In the genomic region with DNA sequence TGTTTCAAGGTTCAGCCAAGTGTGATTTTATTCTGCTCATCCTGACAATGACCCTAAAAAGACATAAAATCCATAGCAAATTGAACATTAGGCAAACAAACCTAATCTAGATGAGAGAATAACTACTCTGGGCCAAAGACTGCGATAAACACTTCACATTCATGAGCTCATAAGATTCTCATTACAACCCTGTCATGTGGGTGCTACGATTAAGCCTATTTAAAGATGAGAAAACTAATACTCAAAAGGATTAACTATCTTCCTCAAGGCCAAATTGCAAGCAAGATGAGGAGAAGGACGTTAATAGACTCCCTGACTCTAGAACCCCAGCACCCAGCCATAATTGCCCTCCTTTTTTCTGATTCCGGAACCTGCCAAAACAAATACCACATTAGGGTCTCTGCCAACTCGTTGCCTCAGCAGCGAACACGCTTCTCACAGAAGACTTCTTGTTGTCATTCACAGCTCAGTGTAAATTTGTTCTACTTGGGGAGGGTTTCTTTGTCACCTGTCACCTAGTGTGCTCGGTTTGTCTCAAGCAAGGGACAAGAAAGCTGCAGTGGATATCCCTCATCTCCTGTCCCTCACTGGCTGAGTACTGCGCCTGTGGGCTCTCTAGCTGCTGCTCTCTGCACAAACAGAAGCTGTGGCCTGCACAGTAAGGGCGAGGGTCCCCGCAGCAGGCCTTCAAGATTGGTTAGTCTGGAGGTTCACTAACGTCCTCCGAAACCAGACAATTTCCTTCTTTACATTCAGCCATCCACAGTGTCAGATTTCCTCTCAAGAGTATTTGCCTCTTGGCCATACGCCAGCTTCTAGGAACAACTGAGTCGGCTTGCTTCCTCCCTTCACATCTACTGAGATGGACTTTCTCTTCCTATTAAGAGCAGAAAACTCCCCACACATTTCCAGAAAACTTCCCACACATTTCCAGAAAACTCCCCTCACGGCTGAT, we compare ENCODE assay signal across 9 cellular contexts.
A peak's percentile ranks its signal among the peaks of the same experiment; 100 is the strongest.
DNase-seq lines count a peak whose midpoint lies in the region; ATAC-seq and TF ChIP-seq lines count a peak whose summit lies in the region.
"Had no signal": no experiment of that assay in that cellular context is flagged by ENCODE, and none has a peak within 500 bp of the region (broad histone marks: within the 10 kb centered on the region; RNA-seq: fewer than 3 reads in every experiment).

No MANE protein-coding gene starts in this region.

- H3K36me3 ChIP-seq in adipocyte (ENCODE audit: control insufficient read depth, insufficient read depth, low read length, severe bottlenecking) (no peaks in the 10 kb centered on the region), lower lobe of right lung (no peaks in the 10 kb centered on the region)

- H3K4me1 ChIP-seq in adipocyte (ENCODE audit: control insufficient read depth, insufficient read depth, low read length), result peaks cover 4% of the 10 kb centered on the region
- peaks cover 9% of the 10 kb centered on the region for H3K4me1 ChIP-seq in lower lobe of right lung

- intact Hi-C loops in lower lobe of right lung (cut with DNase I), result no loop called here

- H3K27me3 ChIP-seq in adipocyte (replicated peaks; ENCODE audit: control insufficient read depth, insufficient read depth, low read length) (no peaks in the 10 kb centered on the region), lower lobe of right lung (ENCODE audit: low read depth) (no peaks in the 10 kb centered on the region)

- H3K27ac ChIP-seq in C4-2B (peak overlapping the region; percentile 52), lower lobe of right lung (no peak overlapping the region)

- no peak for TF ChIP-seq CTCF in C4-2B (conservative IDR thresholded peaks at IDR 0.05)
- TF ChIP-seq CTCF in lower lobe of right lung (IDR thresholded peaks at IDR 0.05), result no peak

- H3K9me3 ChIP-seq in adipocyte (ENCODE audit: control insufficient read depth, low read length), result peaks cover 3% of the 10 kb centered on the region
- H3K9me3 ChIP-seq in lower lobe of right lung, result no peaks in the 10 kb centered on the region

- no peak overlapping the region for H3K9ac ChIP-seq in adipocyte (ENCODE audit: low read length)

- H3K4me3 ChIP-seq in adipocyte (ENCODE audit: low read length) (no peak overlapping the region), lower lobe of right lung (no peak overlapping the region)

- peak; percentile 24 to 70 for ATAC-seq in lower lobe of right lung
- ATAC-seq in GM19351 (IDR thresholded peaks at IDR 0.05; ENCODE audit: unreplicated experiment), result no peak
- no peak for ATAC-seq in HG03108 (IDR thresholded peaks at IDR 0.05; ENCODE audit: unreplicated experiment)
- ATAC-seq in GM21619 (IDR thresholded peaks at IDR 0.05; ENCODE audit: unreplicated experiment), result no peak
- ATAC-seq: effector memory CD8-positive, alpha-beta T cell had no signal

- DNase-seq in NCI-H1105 (lab: John Stamatoyannopoulos, UW), result peak; percentile 64
- peak; percentile 50 for DNase-seq in adipocyte (ENCODE audit: low read depth)
- no peak for DNase-seq in lower lobe of right lung
- no peak for DNase-seq in OCI-M2 (lab: John Stamatoyannopoulos, UW; ENCODE audit: unreplicated experiment)
- DNase-seq: effector memory CD8-positive, alpha-beta T cell had no signal

Comparison
In these comparisons a context has a peak if more than half of its experiments do, and no peak if none do; other contexts are left out.
1. DNase-seq: peak in NCI-H1105 (single experiment) and adipocyte (single experiment); none in lower lobe of right lung (single experiment) and OCI-M2 (single experiment).
2. ATAC-seq: peak in lower lobe of right lung (2 of 2); none in GM19351 (single experiment), HG03108 (single experiment) and GM21619 (single experiment).